ENCODE assay signal across 20 cellular contexts in the genomic region with DNA sequence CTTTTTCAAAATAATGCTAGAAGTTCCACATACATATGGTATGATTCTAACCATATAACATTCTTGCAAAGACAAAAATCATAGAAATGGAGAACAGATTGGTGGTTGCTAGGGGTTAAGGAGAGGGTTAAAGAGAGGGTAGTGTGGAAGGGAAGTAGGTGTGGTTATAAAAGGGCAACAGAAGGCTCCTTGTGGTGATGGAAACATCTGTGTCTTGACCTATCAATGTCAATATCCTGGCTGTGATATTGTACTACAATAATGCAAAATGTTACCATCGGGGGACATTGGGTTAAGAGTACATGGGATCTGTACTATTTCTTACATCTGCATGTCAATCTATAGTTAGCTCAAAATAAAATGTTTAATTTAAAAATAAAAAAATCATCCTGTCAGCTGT.
DNase-seq lines count a peak whose midpoint lies in the region; ATAC-seq and TF ChIP-seq lines count a peak whose summit lies in the region.
"Had no signal": no experiment of that assay in that cellular context is flagged by ENCODE, and none has a peak within 500 bp of the region (broad histone marks: within the 10 kb centered on the region; RNA-seq: fewer than 3 reads in every experiment).

No MANE protein-coding gene starts in this region.

- H3K14ac ChIP-seq in IMR-90 (replicated peaks; ENCODE audit: low read depth, low read length) = no peak overlapping the region; the same call in 1 of the 2 replicates

- no CpG with 5 or more reads among the region's 1 CpG for WGBS in IMR-90 (ENCODE audit: extremely low coverage in 2 of 2, insufficient read length in 1 of 2), 2 experiments

- H3K4me2 ChIP-seq in IMR-90 (ENCODE audit: low read depth, low read length) = no peak overlapping the region

- no peaks in the 10 kb centered on the region for H3K36me3 ChIP-seq in IMR-90 (ENCODE audit: control insufficient read depth, insufficient read depth, low read length)

- H3K9me3 ChIP-seq in IMR-90 (ENCODE audit: control insufficient read depth, insufficient read depth, low read length) = no peaks in the 10 kb centered on the region

- peaks cover 22% of the 10 kb centered on the region for H3K4me1 ChIP-seq in IMR-90 (ENCODE audit: control insufficient read depth, insufficient read depth, low read length)

- H2BK5ac ChIP-seq in IMR-90 (ENCODE audit: low read depth, low read length, poor library complexity, severe bottlenecking) = peak overlapping the region; percentile 83

- no peak overlapping the region for H4K5ac ChIP-seq in IMR-90 (ENCODE audit: low read depth, low read length)

- no peak overlapping the region for H2BK120ac ChIP-seq in IMR-90 (ENCODE audit: low read depth, low read length)

- H3K27ac Mint-ChIP-seq in MCF 10A (ENCODE audit: low read depth, unreplicated experiment) = no peak overlapping the region

- DNase-seq in NCI-H2171 treated with DMSO at 0.1 percent for 48 hours (lab: John Stamatoyannopoulos, UW) = peak; percentile 11
- no peak for DNase-seq in NCI-H2171 (lab: John Stamatoyannopoulos, UW)
- DNase-seq in IMR-90 = no peak
- DNase-seq in choroid plexus epithelial cell (ENCODE audit: low read depth) = peak; percentile 59
- no peak for DNase-seq in MCF 10A (ENCODE audit: unreplicated experiment)
- no peak for DNase-seq in NCI-H774 (lab: John Stamatoyannopoulos, UW)
- DNase-seq in NCI-H526 treated with DMSO at 0.1 percent for 48 hours (lab: John Stamatoyannopoulos, UW) = no peak
- DNase-seq: 8988T, Calu3, H7, KG1, NCI-H1048, NCI-H1417, NCI-H1694 treated with DMSO at 0.1 percent for 48 hours, NCI-H2081 treated with DMSO at 0.1 percent for 48 hours, NCI-H446, NCI-H524 treated with DMSO at 0.1 percent for 48 hours, SHP77 had no signal

- no peak overlapping the region for H3K9ac ChIP-seq in IMR-90 (ENCODE audit: low read depth, low read length)

- no peak overlapping the region for H3K56ac ChIP-seq in IMR-90 (ENCODE audit: extremely low read depth, insufficient read depth, low read length)

- H3K36me3 Mint-ChIP-seq in MCF 10A (ENCODE audit: insufficient read depth, unreplicated experiment) = no peaks in the 10 kb centered on the region

- H3K18ac ChIP-seq in IMR-90 (ENCODE audit: low read depth, low read length) = peak overlapping the region; percentile 56; the same call in 1 of the 2 replicates

- no peak overlapping the region for H2BK15ac ChIP-seq in IMR-90 (ENCODE audit: low read depth, low read length)

- no peak overlapping the region for H4K91ac ChIP-seq in IMR-90 (ENCODE audit: insufficient read depth, low read depth, low read length)

- ATAC-seq in IMR-90 (ENCODE audit: low read depth) = no peak
- ATAC-seq: Panc1 had no signal

- H4K8ac ChIP-seq in IMR-90 (ENCODE audit: low read depth in 2 of 2, low read length in 2 of 2) = no peak overlapping the region

- no peak overlapping the region for H3K4me3 Mint-ChIP-seq in MCF 10A (ENCODE audit: unreplicated experiment)

- TF ChIP-seq RAD21 in IMR-90 (IDR thresholded peaks at IDR 0.05; ENCODE audit: low read length) = no peak

- POLR2A ChIA-PET in IMR-90 (lab: Charles Lee; ENCODE audit: unreplicated experiment) (no interaction called here), MCF 10A (lab: Yijun Ruan, JAX) (interaction anchor here (0.5 kb wide), 1 partner anchor 47 kb away, joined by 3 read pairs; no protein-coding TSS in a partner anchor)

- H2AFZ ChIP-seq in IMR-90 (replicated peaks; ENCODE audit: low read length, poor library complexity) = no peak overlapping the region

- no peak overlapping the region for H3K4me3 ChIP-seq in IMR-90 (ENCODE audit: insufficient read depth, low read depth, low read length)
- H3K4me3 ChIP-seq in choroid plexus epithelial cell (ENCODE audit: low read depth, low read length) = no peak overlapping the region

- TF ChIP-seq CTCF in IMR-90 (conservative IDR thresholded peaks at IDR 0.05; ENCODE audit: low read depth, low read length) (no peak), choroid plexus epithelial cell (conservative IDR thresholded peaks at IDR 0.05; ENCODE audit: low read depth, low read length) (no peak), MCF 10A (IDR thresholded peaks at IDR 0.05; ENCODE audit: unreplicated experiment) (no peak)

- intact Hi-C loops in IMR-90 (cut with micrococcal nuclease) = no loop called here
- intact Hi-C loops in MCF 10A (cut with micrococcal nuclease) = no loop called here

- no peaks in the 10 kb centered on the region for H3K27me3 Mint-ChIP-seq in MCF 10A (ENCODE audit: insufficient read depth, unreplicated experiment)

- no peak overlapping the region for H3K27ac ChIP-seq in IMR-90 (ENCODE audit: insufficient read depth, low read length)
- H3K27ac ChIP-seq: RWPE1 had no signal

- H2AK5ac ChIP-seq in IMR-90 (ENCODE audit: low read depth, low read length) = peak overlapping the region; percentile 6; the same call in 1 of the 2 replicates

- H3K9me3 Mint-ChIP-seq in MCF 10A (ENCODE audit: unreplicated experiment) = no peaks in the 10 kb centered on the region

- no peaks in the 10 kb centered on the region for H3K27me3 ChIP-seq in IMR-90 (ENCODE audit: control insufficient read depth, insufficient read depth, low read length)

- H4K20me1 ChIP-seq in IMR-90 (ENCODE audit: insufficient read depth, low read length) = peaks cover 74% of the 10 kb centered on the region

- H3K4ac ChIP-seq in IMR-90 (ENCODE audit: low read depth, low read length) = no peak overlapping the region

- H2BK20ac ChIP-seq in IMR-90 (ENCODE audit: low read depth, low read length) = no peak overlapping the region

- CTCF ChIA-PET in IMR-90 (lab: Yijun Ruan, JAX) (no interaction called here), MCF 10A (lab: Yijun Ruan, JAX) (interaction anchor here (0.6 kb wide), 1 partner anchor 26 kb away, joined by 3 read pairs; no protein-coding TSS in a partner anchor)

- TF ChIP-seq POLR2A in IMR-90 (IDR thresholded peaks at IDR 0.05; ENCODE audit: low read depth, low read length) = no peak

- H3K23ac ChIP-seq in IMR-90 (ENCODE audit: low read depth, low read length) = peak overlapping the region; percentile 82; the same call in 1 of the 2 replicates

- in situ Hi-C loops in IMR-90 (cut with MboI; ENCODE audit: low sequenced_read_pairs) = no loop called here

- no peak overlapping the region for H2AK9ac ChIP-seq in IMR-90 (replicated peaks; ENCODE audit: low read depth, low read length, poor library complexity)

- BruUV-seq in IMR-90 (replicated peaks; lab: Mats Ljungman, UMichigan) (no TSS peak), MCF 10A (replicated peaks; lab: Mats Ljungman, UMichigan) (no TSS peak)

- peaks cover 13 to 79% of the 10 kb centered on the region in 2 experiments; a peak in 3 of 4 replicates for H3K79me1 ChIP-seq in IMR-90 (ENCODE audit: low read depth in 1 of 2, low read length in 2 of 2)

- dilution Hi-C loops in IMR-90 (cut with HindIII; ENCODE audit: low sequenced_read_pairs, unreplicated experiment) = no loop called here

- H3K9me1 ChIP-seq in IMR-90 (ENCODE audit: insufficient read depth, low read length) = peaks cover 18% of the 10 kb centered on the region

- peaks cover 5% of the 10 kb centered on the region for H3K4me1 Mint-ChIP-seq in MCF 10A (ENCODE audit: insufficient read depth, unreplicated experiment)

TF ChIP-seq in IMR-90, 13 proteins besides CTCF, POLR2A, EP300 and RAD21:
- TF ChIP-seq CHD1 (IDR thresholded peaks at IDR 0.05; ENCODE audit: low read depth, low read length) = no peak
- TF ChIP-seq MAZ (IDR thresholded peaks at IDR 0.05; ENCODE audit: borderline replicate concordance, low read depth, low read length) = no peak
- TF ChIP-seq RFX5 (IDR thresholded peaks at IDR 0.05; ENCODE audit: low read depth, low read length) = no peak
- TF ChIP-seq RCOR1 (IDR thresholded peaks at IDR 0.05; ENCODE audit: insufficient replicate concordance, low read length) = no peak
- TF ChIP-seq BHLHE40 (IDR thresholded peaks at IDR 0.05; ENCODE audit: low read depth, low read length) = no peak
- TF ChIP-seq, protein P1, sequence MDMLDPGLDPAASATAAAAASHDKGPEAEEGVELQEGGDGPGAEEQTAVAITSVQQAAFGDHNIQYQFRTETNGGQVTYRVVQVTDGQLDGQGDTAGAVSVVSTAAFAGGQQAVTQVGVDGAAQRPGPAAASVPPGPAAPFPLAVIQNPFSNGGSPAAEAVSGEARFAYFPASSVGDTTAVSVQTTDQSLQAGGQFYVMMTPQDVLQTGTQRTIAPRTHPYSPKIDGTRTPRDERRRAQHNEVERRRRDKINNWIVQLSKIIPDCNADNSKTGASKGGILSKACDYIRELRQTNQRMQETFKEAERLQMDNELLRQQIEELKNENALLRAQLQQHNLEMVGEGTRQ (IDR thresholded peaks at IDR 0.05; ENCODE audit: low read depth, low read length) = no peak
- TF ChIP-seq MAFK (IDR thresholded peaks at IDR 0.05; ENCODE audit: low read depth, low read length) = no peak
- TF ChIP-seq, protein P2, sequence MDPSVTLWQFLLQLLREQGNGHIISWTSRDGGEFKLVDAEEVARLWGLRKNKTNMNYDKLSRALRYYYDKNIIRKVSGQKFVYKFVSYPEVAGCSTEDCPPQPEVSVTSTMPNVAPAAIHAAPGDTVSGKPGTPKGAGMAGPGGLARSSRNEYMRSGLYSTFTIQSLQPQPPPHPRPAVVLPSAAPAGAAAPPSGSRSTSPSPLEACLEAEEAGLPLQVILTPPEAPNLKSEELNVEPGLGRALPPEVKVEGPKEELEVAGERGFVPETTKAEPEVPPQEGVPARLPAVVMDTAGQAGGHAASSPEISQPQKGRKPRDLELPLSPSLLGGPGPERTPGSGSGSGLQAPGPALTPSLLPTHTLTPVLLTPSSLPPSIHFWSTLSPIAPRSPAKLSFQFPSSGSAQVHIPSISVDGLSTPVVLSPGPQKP (IDR thresholded peaks at IDR 0.05; ENCODE audit: borderline replicate concordance, low read depth, low read length) = no peak
- TF ChIP-seq NFE2L2 (IDR thresholded peaks at IDR 0.05; ENCODE audit: low read depth, low read length) = no peak
- TF ChIP-seq FOS (IDR thresholded peaks at IDR 0.05; ENCODE audit: low read depth, low read length) = no peak
- TF ChIP-seq CEBPB (IDR thresholded peaks at IDR 0.05; ENCODE audit: low read depth, low read length) = no peak
- TF ChIP-seq SMC3 (IDR thresholded peaks at IDR 0.05; ENCODE audit: low read depth, low read length) = no peak
- no peak for TF ChIP-seq MXI1 (IDR thresholded peaks at IDR 0.05; ENCODE audit: borderline replicate concordance, low read depth, low read length)

Comparison
In these comparisons a context has a peak if more than half of its experiments do, and no peak if none do; other contexts are left out.
1. DNase-seq: peak in NCI-H2171 treated with DMSO at 0.1 percent for 48 hours (single experiment) and choroid plexus epithelial cell (single experiment); none in NCI-H2171 (single experiment), IMR-90 (single experiment), MCF 10A (single experiment), NCI-H774 (single experiment) and NCI-H526 treated with DMSO at 0.1 percent for 48 hours (single experiment).